ENCODE assay signal across 15 cellular contexts in the genomic region with DNA sequence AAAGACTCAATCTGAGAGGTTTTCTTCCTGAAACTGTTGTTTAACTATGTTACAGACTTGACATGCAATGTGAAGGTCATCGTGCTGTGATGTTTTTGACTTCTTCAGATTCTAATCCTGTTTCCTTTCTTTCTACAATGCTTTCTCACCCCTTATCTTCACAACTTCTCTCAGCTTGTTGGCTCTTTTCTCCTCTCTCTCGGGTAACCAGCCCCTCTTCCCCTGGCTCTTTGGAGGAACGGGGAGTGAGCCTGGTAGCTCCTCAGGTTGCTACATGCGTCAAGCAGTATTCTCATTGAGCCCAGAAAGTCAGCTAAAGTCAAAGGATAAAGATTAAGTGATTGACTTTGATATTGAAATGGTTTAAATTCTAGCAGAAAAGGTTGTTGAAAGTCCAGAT. TPM values are rescaled to one million over a fixed set of nuclear protein-coding genes. Genes with fewer than 3 reads are reported as not detected.
A peak's percentile ranks its signal among the peaks of the same experiment; 100 is the strongest.
DNase-seq lines count a peak whose midpoint lies in the region; ATAC-seq, FAIRE-seq and TF ChIP-seq lines count a peak whose summit lies in the region.
"Had no signal": no experiment of that assay in that cellular context is flagged by ENCODE, and none has a peak within 500 bp of the region (broad histone marks: within the 10 kb centered on the region; RNA-seq: fewer than 3 reads in every experiment).

No MANE protein-coding gene starts in this region.

- H3K27me3 ChIP-seq in HUES48 (ENCODE audit: control insufficient read depth, insufficient read depth, low read length): no peaks in the 10 kb centered on the region
- no peaks in the 10 kb centered on the region for H3K27me3 ChIP-seq in pancreas

- H3K4me1 ChIP-seq in HUES48 (ENCODE audit: control insufficient read depth, insufficient read depth, low read length) (no peaks in the 10 kb centered on the region), pancreas (no peaks in the 10 kb centered on the region)

- H3K27ac Mint-ChIP-seq in activated T-cell treated with anti-CD3 and anti-CD28 coated beads, Interleukin-2, amount 50 U/mL, for 24 hours: peak overlapping the region; percentile 54
- H3K27ac Mint-ChIP-seq in chondrocyte (ENCODE audit: unreplicated experiment): peak overlapping the region; percentile 60

- FAIRE-seq in pancreas (lab: Jason Lieb, UNC): no peak
- FAIRE-seq: D721Med, GM18507 had no signal

- H3K27me3 Mint-ChIP-seq in activated T-cell treated with anti-CD3 and anti-CD28 coated beads, Interleukin-2, amount 50 U/mL, for 24 hours: no peaks in the 10 kb centered on the region
- H3K27me3 Mint-ChIP-seq in chondrocyte (ENCODE audit: low read depth): no peaks in the 10 kb centered on the region

- intact Hi-C loops in pancreas (cut with DNase I): no loop called here

- H3K27ac ChIP-seq in HUES48 (ENCODE audit: low read depth, low read length): peak overlapping the region; percentile 53
- H3K27ac ChIP-seq in pancreas: no peak overlapping the region
- H3K27ac ChIP-seq: A549, GM23248, PC-9 had no signal

- H3K36me3 ChIP-seq in HUES48 (ENCODE audit: control insufficient read depth, insufficient read depth, low read length): peaks cover 87% of the 10 kb centered on the region
- H3K36me3 ChIP-seq in pancreas: peaks cover 0 to 56% (median 21%) of the 10 kb centered on the region in 3 donors

- ATAC-seq in pancreas: no peak
- ATAC-seq: HepG2 had no signal

- TF ChIP-seq CTCF in chondrocyte (IDR thresholded peaks at IDR 0.05) (no peak), pancreas (IDR thresholded peaks at IDR 0.05) (no peak)

- peaks cover 90% of the 10 kb centered on the region for H3K36me3 Mint-ChIP-seq in activated T-cell treated with anti-CD3 and anti-CD28 coated beads, Interleukin-2, amount 50 U/mL, for 24 hours (ENCODE audit: low read depth)
- peaks cover 28% of the 10 kb centered on the region for H3K36me3 Mint-ChIP-seq in chondrocyte (ENCODE audit: low read depth)

- 89 to 90% methylated on average over 4 of the region's 4 CpGs for WGBS in pancreas, 2 donors

- no peak for DNase-seq in activated T-cell treated with anti-CD3 and anti-CD28 coated beads, Interleukin-2, amount 50 U/mL, for 24 hours
- DNase-seq in activated T-cell treated with anti-CD3 and anti-CD28 coated beads, Interleukin-2, amount 50 U/mL, for 48 hours: no peak
- DNase-seq in chondrocyte (ENCODE audit: low spot score) (no peak), pancreas (no peak), NCI-H748 treated with DMSO at 0.1 percent for 48 hours (lab: John Stamatoyannopoulos, UW) (no peak), foreskin melanocyte (no peak)
- DNase-seq: CD8-positive, alpha-beta memory T cell; NCI-H510A; PC-9 had no signal

- no peak overlapping the region for H3K9ac ChIP-seq in HUES48 (ENCODE audit: low read depth, low read length)
- H3K9ac ChIP-seq: GM23248 had no signal

- H3K4me3 Mint-ChIP-seq in activated T-cell treated with anti-CD3 and anti-CD28 coated beads, Interleukin-2, amount 50 U/mL, for 24 hours: no peak overlapping the region
- H3K4me3 Mint-ChIP-seq in chondrocyte (ENCODE audit: unreplicated experiment): no peak overlapping the region
- H3K4me3 Mint-ChIP-seq: CD8-positive, alpha-beta memory T cell had no signal

- no peaks in the 10 kb centered on the region for H3K9me3 Mint-ChIP-seq in activated T-cell treated with anti-CD3 and anti-CD28 coated beads, Interleukin-2, amount 50 U/mL, for 24 hours
- H3K9me3 Mint-ChIP-seq in chondrocyte (ENCODE audit: low read depth): no peaks in the 10 kb centered on the region
- H3K9me3 Mint-ChIP-seq: CD8-positive, alpha-beta memory T cell had no signal

- H3K9me3 ChIP-seq in HUES48 (ENCODE audit: control insufficient read depth, insufficient read depth, low read length) (no peaks in the 10 kb centered on the region), pancreas (no peaks in the 10 kb centered on the region)
- H3K9me3 ChIP-seq: A549 had no signal

- H3K4me3 ChIP-seq in HUES48 (ENCODE audit: low read depth, low read length) (no peak overlapping the region), pancreas (no peak overlapping the region)
- H3K4me3 ChIP-seq: A549, GM23248, PC-9 had no signal

- H3K4me1 Mint-ChIP-seq in activated T-cell treated with anti-CD3 and anti-CD28 coated beads, Interleukin-2, amount 50 U/mL, for 24 hours (ENCODE audit: low read depth): peaks cover 13% of the 10 kb centered on the region
- H3K4me1 Mint-ChIP-seq in chondrocyte (ENCODE audit: low read depth): peaks cover 16% of the 10 kb centered on the region

RNA-seq across cellular contexts. Expression of gene SEC23IP, which starts 40.1 kb away (rescaled TPM):
- total RNA-seq in chondrocyte (65.2 to 90.3 TPM (median 70.0 TPM) in 3 replicates), pancreas (10 to 100 TPM; 15.0 to 32.8 (median 23.1) TPM)
- 1 to 10 TPM; 5.5 to 7.8 TPM for polyA plus RNA-seq in pancreas

RNA-seq across cellular contexts. Expression of gene MCMBP, which starts 60.0 kb away (rescaled TPM):
- total RNA-seq in chondrocyte: 43.9 to 52.6 TPM (median 45.1 TPM) in 3 replicates
- 10 to 100 TPM; 13.6 to 22.8 (median 16.4) TPM for total RNA-seq in pancreas
- 10 to 100 TPM in 1 of 2 donors, 1 to 10 TPM in 1; 7.5 to 14.4 TPM for polyA plus RNA-seq in pancreas
